In the genomic region with DNA sequence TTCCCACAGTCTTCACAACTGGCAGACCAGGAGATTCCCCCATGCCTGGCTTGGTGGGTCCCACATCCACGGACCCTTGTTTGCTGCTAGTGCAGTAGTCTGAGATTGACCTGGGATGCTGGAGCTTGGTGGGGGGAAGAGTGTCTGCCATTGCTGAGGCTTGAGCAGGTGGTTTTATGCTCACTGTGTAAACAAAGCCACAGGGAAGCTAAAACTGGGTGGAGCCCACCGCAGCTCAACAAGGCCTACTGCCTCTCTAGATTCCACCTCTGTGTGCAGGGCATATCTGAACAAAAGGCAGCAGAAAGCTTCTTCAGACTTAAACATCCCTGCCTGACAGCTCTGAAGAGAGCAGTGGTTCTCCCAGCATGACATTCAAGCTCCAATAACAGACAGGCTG, we compare ENCODE assay signal across 20 cellular contexts.
A peak's percentile ranks its signal among the peaks of the same experiment; 100 is the strongest.
DNase-seq lines count a peak whose midpoint lies in the region; ATAC-seq, FAIRE-seq and TF ChIP-seq lines count a peak whose summit lies in the region.
"Had no signal": no experiment of that assay in that cellular context is flagged by ENCODE, and none has a peak within 500 bp of the region (broad histone marks: within the 10 kb centered on the region; RNA-seq: fewer than 3 reads in every experiment).

No MANE protein-coding gene starts in this region.

- H3K4me1 ChIP-seq in pancreas: peaks cover 0 to 11% (median 4%) of the 10 kb centered on the region in 3 donors
- no peaks in the 10 kb centered on the region for H3K4me1 ChIP-seq in effector memory CD4-positive, alpha-beta T cell (ENCODE audit: control insufficient read depth, insufficient read depth, low read length, poor library complexity, severe bottlenecking)
- H3K4me1 ChIP-seq: BLaER1, Peyer's patch had no signal

- DNase-seq in COR-L47 (lab: John Stamatoyannopoulos, UW) (peak; percentile 50), NCI-H146 (lab: John Stamatoyannopoulos, UW) (peak; percentile 72), NCI-H345 treated with DMSO at 0.1 percent for 48 hours (lab: John Stamatoyannopoulos, UW; ENCODE audit: unreplicated experiment) (peak; percentile 56), SHP77 (lab: John Stamatoyannopoulos, UW) (peak; percentile 53 to 56), pancreas (no peak)
- no peak for DNase-seq in NK-92 treated with Interleukin-12 subunit alpha and Interleukin-12 subunit beta, amount 100 ng/mL, for 24 hours (lab: John Stamatoyannopoulos, UW)
- DNase-seq in effector memory CD4-positive, alpha-beta T cell: no peak
- DNase-seq: CD8-positive, alpha-beta T cell; GF-D8; H7; IMR-90; Karpas-422; NCI-H1930; NCI-H524 treated with DMSO at 0.1 percent for 48 hours; Peyer's patch had no signal

- no peaks in the 10 kb centered on the region for H3K27me3 ChIP-seq in pancreas
- peaks cover 13% of the 10 kb centered on the region for H3K27me3 ChIP-seq in effector memory CD4-positive, alpha-beta T cell (replicated peaks; ENCODE audit: control insufficient read depth, insufficient read depth, low read length, poor library complexity, severe bottlenecking)
- H3K27me3 ChIP-seq: BLaER1, Peyer's patch had no signal

- no peaks in the 10 kb centered on the region for H3K9me3 ChIP-seq in pancreas
- no peaks in the 10 kb centered on the region for H3K9me3 ChIP-seq in effector memory CD4-positive, alpha-beta T cell (ENCODE audit: control insufficient read depth, low read length)
- H3K9me3 ChIP-seq: Peyer's patch had no signal

- intact Hi-C loops in pancreas (cut with DNase I): no loop called here

- H3K36me3 ChIP-seq in pancreas: no peaks in the 10 kb centered on the region
- no peaks in the 10 kb centered on the region for H3K36me3 ChIP-seq in effector memory CD4-positive, alpha-beta T cell (ENCODE audit: control insufficient read depth, insufficient read depth, low read length)
- H3K36me3 ChIP-seq: BLaER1, Peyer's patch had no signal

- no peak for TF ChIP-seq CTCF in pancreas (IDR thresholded peaks at IDR 0.05)

- FAIRE-seq in pancreas (lab: Jason Lieb, UNC): no peak
- FAIRE-seq: HTR-8/SVneo had no signal

- ATAC-seq in pancreas: no peak
- ATAC-seq: CD8-positive, alpha-beta T cell; Right ventricle myocardium inferior had no signal

- WGBS in pancreas, 2 donors: 71 to 77% methylated on average over 2 of the region's 2 CpGs

- no peak overlapping the region for H3K27ac ChIP-seq in pancreas
- H3K27ac ChIP-seq in effector memory CD4-positive, alpha-beta T cell (ENCODE audit: insufficient read depth, low read length, poor library complexity, severe bottlenecking): no peak overlapping the region
- H3K27ac ChIP-seq: BLaER1, HL-60, Peyer's patch, SK-N-MC had no signal

- no peak overlapping the region for H3K4me3 ChIP-seq in pancreas
- no peak overlapping the region for H3K4me3 ChIP-seq in effector memory CD4-positive, alpha-beta T cell (ENCODE audit: insufficient read depth, low read depth, low read length, poor library complexity, severe bottlenecking)
- H3K4me3 ChIP-seq: BLaER1, Peyer's patch, SK-N-MC had no signal

Comparison
In these comparisons a context has a peak if more than half of its experiments do, and no peak if none do; other contexts are left out.
1. DNase-seq: peak in COR-L47 (single experiment), NCI-H146 (single experiment), NCI-H345 treated with DMSO at 0.1 percent for 48 hours (single experiment) and SHP77 (2 of 2); none in NK-92 treated with Interleukin-12 subunit alpha and Interleukin-12 subunit beta, amount 100 ng/mL, for 24 hours (single experiment), pancreas (0 of 6) and effector memory CD4-positive, alpha-beta T cell (0 of 3).